In genomic region chr7:151340794-151341356, GRCh38 we compare ENCODE assay signal across 8 cellular contexts. TPM values are rescaled to one million over a fixed set of nuclear protein-coding genes. Genes with fewer than 3 reads are reported as not detected.
DNase-seq lines count a peak whose midpoint lies in the region; ATAC-seq, FAIRE-seq and TF ChIP-seq lines count a peak whose summit lies in the region.

No MANE protein-coding gene starts in this region.

- peaks cover 25% of the 10 kb centered on the region for H3K4me1 Mint-ChIP-seq in activated T-helper 2 cell treated with anti-CD3 and anti-CD28 coated beads, Interferon-gamma antibody, Interleukin-2, Interleukin-4, amounts not matched to agents 10 μg/mL and 5 μg/mL and 100 μg/mL, durations not matched to agents 14 hours and 24 hours and 36 hours (ENCODE audit: low read depth)
- H3K4me1 Mint-ChIP-seq in stimulated activated effector memory CD8-positive, alpha-beta T cell treated with anti-CD3 and anti-CD28 coated beads, Interleukin-12 subunit alpha, Interleukin-12 subunit beta, amount 100 ng/mL, for 72 hours: peaks cover 41% of the 10 kb centered on the region

- no peak for TF ChIP-seq CTCF in D721Med (IDR thresholded peaks at IDR 0.05; ENCODE audit: insufficient read depth, missing control alignments)

- FAIRE-seq in D721Med (lab: Jason Lieb, UNC): no peak

- no peak for DNase-seq in activated T-helper 2 cell treated with anti-CD3 and anti-CD28 coated beads, Interferon-gamma antibody, Interleukin-2, Interleukin-4, amounts not matched to agents 10 μg/mL and 5 μg/mL and 100 μg/mL, durations not matched to agents 14 hours and 24 hours and 36 hours (ENCODE audit: low spot score)
- DNase-seq in iPS DF 6.9 (ENCODE audit: low read depth, low spot score) (no peak), GOT3 (lab: John Stamatoyannopoulos, UW) (no peak), D721Med (ENCODE audit: insufficient read length, low spot score) (no peak), NOMO-1 treated with dmso at 0.1 percent for 144 hours (lab: John Stamatoyannopoulos, UW; ENCODE audit: unreplicated experiment) (no peak)
- DNase-seq in stimulated activated effector memory CD8-positive, alpha-beta T cell treated with anti-CD3 and anti-CD28 coated beads, Interleukin-12 subunit alpha, Interleukin-12 subunit beta, amount 100 ng/mL, for 72 hours (ENCODE audit: low spot score in 2 of 2): no peak

- peak overlapping the region; percentile 20; the same call in 1 of the 2 replicates for H3K4me3 ChIP-seq in iPS DF 6.9 (ENCODE audit: low read length)

- H3K27ac Mint-ChIP-seq in activated T-helper 2 cell treated with anti-CD3 and anti-CD28 coated beads, Interferon-gamma antibody, Interleukin-2, Interleukin-4, amounts not matched to agents 10 μg/mL and 5 μg/mL and 100 μg/mL, durations not matched to agents 14 hours and 24 hours and 36 hours: no peak overlapping the region
- no peak overlapping the region for H3K27ac Mint-ChIP-seq in stimulated activated effector memory CD8-positive, alpha-beta T cell treated with anti-CD3 and anti-CD28 coated beads, Interleukin-12 subunit alpha, Interleukin-12 subunit beta, amount 100 ng/mL, for 72 hours

- H3K36me3 Mint-ChIP-seq in activated T-helper 2 cell treated with anti-CD3 and anti-CD28 coated beads, Interferon-gamma antibody, Interleukin-2, Interleukin-4, amounts not matched to agents 10 μg/mL and 5 μg/mL and 100 μg/mL, durations not matched to agents 14 hours and 24 hours and 36 hours (ENCODE audit: low read depth): peaks cover 15% of the 10 kb centered on the region
- H3K36me3 Mint-ChIP-seq in stimulated activated effector memory CD8-positive, alpha-beta T cell treated with anti-CD3 and anti-CD28 coated beads, Interleukin-12 subunit alpha, Interleukin-12 subunit beta, amount 100 ng/mL, for 72 hours: peaks cover 17% of the 10 kb centered on the region

- 100% methylated on average over 2 of the region's 12 CpGs for WGBS in iPS DF 6.9 (ENCODE audit: insufficient coverage, insufficient read length)

- ATAC-seq in HG03354 (IDR thresholded peaks at IDR 0.05; ENCODE audit: poor library complexity, severe bottlenecking, unreplicated experiment): peak; percentile 0
- no peak for ATAC-seq in stimulated activated effector memory CD8-positive, alpha-beta T cell treated with anti-CD3 and anti-CD28 coated beads, Interleukin-12 subunit alpha, Interleukin-12 subunit beta, amount 100 ng/mL, for 72 hours
- no peak for ATAC-seq in GM18498 (IDR thresholded peaks at IDR 0.05; ENCODE audit: unreplicated experiment)

- H3K4me1 ChIP-seq in iPS DF 6.9 (ENCODE audit: control insufficient read depth, insufficient read depth, low read length): no peaks in the 10 kb centered on the region

- no peaks in the 10 kb centered on the region for H3K27me3 ChIP-seq in iPS DF 6.9 (ENCODE audit: control insufficient read depth, insufficient read depth, low read length)

- intact Hi-C loops in activated T-helper 2 cell treated with anti-CD3 and anti-CD28 coated beads, Interferon-gamma antibody, Interleukin-2, Interleukin-4, amounts not matched to agents 10 μg/mL and 5 μg/mL and 100 μg/mL, durations not matched to agents 14 hours and 24 hours and 36 hours (cut with micrococcal nuclease): no loop called here

- no peaks in the 10 kb centered on the region; the same call in 1 of the 2 replicates for H3K36me3 ChIP-seq in iPS DF 6.9 (ENCODE audit: control insufficient read depth, insufficient read depth, low read length)

- H3K4me3 Mint-ChIP-seq in activated T-helper 2 cell treated with anti-CD3 and anti-CD28 coated beads, Interferon-gamma antibody, Interleukin-2, Interleukin-4, amounts not matched to agents 10 μg/mL and 5 μg/mL and 100 μg/mL, durations not matched to agents 14 hours and 24 hours and 36 hours (ENCODE audit: low read depth): peak overlapping the region; percentile 35
- H3K4me3 Mint-ChIP-seq in stimulated activated effector memory CD8-positive, alpha-beta T cell treated with anti-CD3 and anti-CD28 coated beads, Interleukin-12 subunit alpha, Interleukin-12 subunit beta, amount 100 ng/mL, for 72 hours: peak overlapping the region; percentile 67

- H3K27ac ChIP-seq in iPS DF 6.9 (ENCODE audit: low read length): no peak overlapping the region

- H3K27me3 Mint-ChIP-seq in activated T-helper 2 cell treated with anti-CD3 and anti-CD28 coated beads, Interferon-gamma antibody, Interleukin-2, Interleukin-4, amounts not matched to agents 10 μg/mL and 5 μg/mL and 100 μg/mL, durations not matched to agents 14 hours and 24 hours and 36 hours (ENCODE audit: low read depth): no peaks in the 10 kb centered on the region

- peaks cover 9% of the 10 kb centered on the region for H3K9me3 Mint-ChIP-seq in activated T-helper 2 cell treated with anti-CD3 and anti-CD28 coated beads, Interferon-gamma antibody, Interleukin-2, Interleukin-4, amounts not matched to agents 10 μg/mL and 5 μg/mL and 100 μg/mL, durations not matched to agents 14 hours and 24 hours and 36 hours
- H3K9me3 Mint-ChIP-seq in stimulated activated effector memory CD8-positive, alpha-beta T cell treated with anti-CD3 and anti-CD28 coated beads, Interleukin-12 subunit alpha, Interleukin-12 subunit beta, amount 100 ng/mL, for 72 hours: peaks cover 7% of the 10 kb centered on the region

- H3K9me3 ChIP-seq in iPS DF 6.9 (ENCODE audit: control insufficient read depth, insufficient read depth, low read length): no peaks in the 10 kb centered on the region

RNA-seq across cellular contexts. Expression of gene NUB1, which starts 0.7 kb away (rescaled TPM):
- 49.2 and 57.0 TPM in 2 replicates for total RNA-seq in activated T-helper 2 cell treated with anti-CD3 and anti-CD28 coated beads, Interferon-gamma antibody, Interleukin-2, Interleukin-4, amounts not matched to agents 10 μg/mL and 5 μg/mL and 100 μg/mL, durations not matched to agents 14 hours and 24 hours and 36 hours
